31 cellular contexts compared by ENCODE assay signal in the genomic region with DNA sequence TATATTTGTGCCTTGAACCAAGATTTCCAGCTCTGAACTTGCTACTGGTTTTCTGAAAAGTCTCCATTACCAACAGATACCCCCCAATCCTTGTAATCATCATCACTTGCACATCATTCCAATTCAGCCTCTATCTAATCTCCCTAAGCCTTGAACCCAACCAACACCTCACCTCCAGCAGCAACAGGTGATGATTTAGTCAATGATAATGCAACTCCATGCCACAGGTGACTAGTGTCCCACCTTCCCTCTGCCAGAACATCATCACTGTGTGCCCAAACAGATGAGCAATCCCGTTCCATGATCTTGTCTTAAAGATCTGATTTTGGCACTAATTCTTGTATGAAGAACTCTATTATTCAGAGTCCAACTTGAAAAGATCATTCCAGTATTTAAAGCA.
"Had no signal": no experiment of that assay in that cellular context is flagged by ENCODE, and none has a peak within 500 bp of the region (broad histone marks: within the 10 kb centered on the region; RNA-seq: fewer than 3 reads in every experiment).

No MANE protein-coding gene starts in this region.

- H3K4me1 Mint-ChIP-seq: natural killer cell; nephron; neural progenitor cell; stimulated activated memory B cell treated with anti-CD40 and anti-IgM and Interleukin-4, amounts not matched to agents 10 μg/mL and 1 μg/mL and 100 μg/mL, for 72 hours; stimulated activated naive CD8-positive, alpha-beta T cell treated with anti-CD3 and anti-CD28 coated beads, Interleukin-15, amount 100 ng/mL, for 72 hours had no signal

- H3K27ac ChIP-seq: neural progenitor cell, ovary, parathyroid adenoma, psoas muscle, skin epidermis, spleen, suprapubic skin, testis, tibial artery, transverse colon, upper lobe of right lung, uterus had no signal

- ATAC-seq: natural killer cell; psoas muscle; right cardiac atrium; sciatic nerve; stimulated activated memory B cell treated with anti-CD40 and anti-IgM and Interleukin-4, amounts not matched to agents 10 μg/mL and 1 μg/mL and 100 μg/mL, for 72 hours; stimulated activated naive CD8-positive, alpha-beta T cell treated with anti-CD3 and anti-CD28 coated beads, Interleukin-15, amount 100 ng/mL, for 72 hours; stimulated activated naive CD8-positive, alpha-beta T cell treated with anti-CD3 and anti-CD28 coated beads, Interleukin-15, Interleukin-2, amounts not matched to agents 100 U/mL and 50 U/mL, for 24 hours; upper lobe of right lung had no signal

- H3K36me3 ChIP-seq: neural progenitor cell, ovary, spleen, suprapubic skin, tibial artery, transverse colon, upper lobe of right lung, uterus had no signal

- H3K9me3 Mint-ChIP-seq: natural killer cell; nephron; neural progenitor cell; stimulated activated memory B cell treated with anti-CD40 and anti-IgM and Interleukin-4, amounts not matched to agents 10 μg/mL and 1 μg/mL and 100 μg/mL, for 72 hours; stimulated activated naive CD8-positive, alpha-beta T cell treated with anti-CD3 and anti-CD28 coated beads, Interleukin-15, amount 100 ng/mL, for 72 hours had no signal

- H3K4me3 ChIP-seq: neural progenitor cell, ovary, psoas muscle, skin epidermis, smooth muscle cell, spleen, suprapubic skin, testis, tibial artery, transverse colon, upper lobe of right lung, uterus had no signal

- DNase-seq: natural killer cell; occipital lobe; ovary; posterior cingulate gyrus; psoas muscle; right cardiac atrium; spleen; stimulated activated CD4-positive, alpha-beta T cell treated with anti-CD3 and anti-CD28 coated beads, Interleukin-12 subunit alpha, Interleukin-12 subunit beta, amount 100 ng/mL, for 4 hours; stimulated activated CD4-positive, alpha-beta T cell treated with anti-CD3 and anti-CD28 coated beads, Interleukin-1b, Interleukin-23, amount 100 ng/mL, for 48 hours; stimulated activated CD4-positive, alpha-beta T cell treated with anti-CD3 and anti-CD28 coated beads, Interleukin-4, amount 100 ng/mL, for 1 hour; stimulated activated CD4-positive, alpha-beta T cell treated with anti-CD3 and anti-CD28 coated beads, Interleukin-4, amount 100 ng/mL, for 4 hours; stimulated activated CD8-positive, alpha-beta memory T cell treated with anti-CD3 and anti-CD28 coated beads, Interleukin-4, amount 100 ng/mL, for 48 hours; stimulated activated naive CD4-positive, alpha-beta T cell; stimulated activated naive CD8-positive, alpha-beta T cell treated with anti-CD3 and anti-CD28 coated beads, Interleukin-15, amount 100 ng/mL, for 72 hours; stimulated activated naive CD8-positive, alpha-beta T cell treated with anti-CD3 and anti-CD28 coated beads, Interleukin-15, Interleukin-2, amounts not matched to agents 100 U/mL and 50 U/mL, for 24 hours; substantia nigra; testis; tibial artery; transverse colon; upper lobe of right lung; uterus had no signal

- H3K4me3 Mint-ChIP-seq: natural killer cell; nephron; neural progenitor cell; stimulated activated memory B cell treated with anti-CD40 and anti-IgM and Interleukin-4, amounts not matched to agents 10 μg/mL and 1 μg/mL and 100 μg/mL, for 72 hours; stimulated activated naive CD8-positive, alpha-beta T cell treated with anti-CD3 and anti-CD28 coated beads, Interleukin-15, amount 100 ng/mL, for 72 hours; type B pancreatic cell had no signal

- H3K27me3 ChIP-seq: neural progenitor cell, ovary, testis, transverse colon, upper lobe of right lung, uterus had no signal

- H3K27ac Mint-ChIP-seq: natural killer cell; nephron; neural progenitor cell; progenitor cell of endocrine pancreas; stimulated activated memory B cell treated with anti-CD40 and anti-IgM and Interleukin-4, amounts not matched to agents 10 μg/mL and 1 μg/mL and 100 μg/mL, for 72 hours; stimulated activated naive CD8-positive, alpha-beta T cell treated with anti-CD3 and anti-CD28 coated beads, Interleukin-15, amount 100 ng/mL, for 72 hours had no signal

- H3K4me1 ChIP-seq: neural progenitor cell, parathyroid adenoma, psoas muscle, spleen, testis, tibial artery, transverse colon, upper lobe of right lung, uterus had no signal

- H3K36me3 Mint-ChIP-seq: natural killer cell; neural progenitor cell; stimulated activated memory B cell treated with anti-CD40 and anti-IgM and Interleukin-4, amounts not matched to agents 10 μg/mL and 1 μg/mL and 100 μg/mL, for 72 hours; type B pancreatic cell had no signal

- H3K9me3 ChIP-seq: ovary, psoas muscle, spleen, suprapubic skin, testis, tibial artery, transverse colon, upper lobe of right lung, uterus had no signal

- H3K27me3 Mint-ChIP-seq: progenitor cell of endocrine pancreas had no signal
